ENCODE assay signal across 1 cellular context in the genomic region with DNA sequence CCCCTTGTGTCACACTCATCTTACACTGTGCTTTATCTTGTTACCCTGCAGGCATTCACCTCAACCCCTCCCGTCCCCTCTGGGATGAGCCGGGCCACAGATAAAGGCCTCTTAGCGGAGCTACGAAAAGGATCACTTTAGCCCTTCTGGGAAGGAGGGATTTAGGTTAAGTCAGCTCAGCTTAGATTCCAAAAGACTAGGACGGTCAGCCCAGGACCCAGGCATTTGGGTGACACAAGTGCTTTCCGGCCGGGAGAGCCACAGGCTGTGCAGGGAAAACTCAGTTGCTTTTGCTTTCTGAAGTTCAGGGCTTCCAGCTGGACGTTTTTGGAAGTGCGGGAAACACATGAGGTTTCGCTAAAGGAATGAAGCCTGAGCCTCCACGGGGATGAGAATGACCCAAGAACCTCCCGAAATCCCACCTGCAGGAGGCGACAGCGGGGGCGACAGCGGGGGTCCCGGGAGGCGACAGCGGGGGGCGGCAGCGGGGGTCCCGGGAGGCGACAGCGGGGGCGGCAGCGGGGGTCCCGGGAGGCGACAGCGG.
TF ChIP-seq lines count a peak whose summit lies in the region.

No MANE protein-coding gene starts in this region.

TF ChIP-seq in K562, 482 proteins besides CTCF, POLR2A, EP300 and RAD21 (continued from another document):
- TF ChIP-seq, protein P1, sequence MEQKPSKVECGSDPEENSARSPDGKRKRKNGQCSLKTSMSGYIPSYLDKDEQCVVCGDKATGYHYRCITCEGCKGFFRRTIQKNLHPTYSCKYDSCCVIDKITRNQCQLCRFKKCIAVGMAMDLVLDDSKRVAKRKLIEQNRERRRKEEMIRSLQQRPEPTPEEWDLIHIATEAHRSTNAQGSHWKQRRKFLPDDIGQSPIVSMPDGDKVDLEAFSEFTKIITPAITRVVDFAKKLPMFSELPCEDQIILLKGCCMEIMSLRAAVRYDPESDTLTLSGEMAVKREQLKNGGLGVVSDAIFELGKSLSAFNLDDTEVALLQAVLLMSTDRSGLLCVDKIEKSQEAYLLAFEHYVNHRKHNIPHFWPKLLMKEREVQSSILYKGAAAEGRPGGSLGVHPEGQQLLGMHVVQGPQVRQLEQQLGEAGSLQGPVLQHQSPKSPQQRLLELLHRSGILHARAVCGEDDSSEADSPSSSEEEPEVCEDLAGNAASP (IDR thresholded peaks at IDR 0.05), result no peak
- TF ChIP-seq MAZ (CRISPR knock-in tag; conservative IDR thresholded peaks at IDR 0.05 in 1 of 2, IDR thresholded peaks at IDR 0.05 in 1 of 2) (0 out of 4 replicates have a peak, but pooled peaks of 1 of the 2 experiments have one; percentile 12), CBFA2T2 (conservative IDR thresholded peaks at IDR 0.05) (peak; percentile 56), CXXC5 (CRISPR knock-in tag; IDR thresholded peaks at IDR 0.05) (peak; percentile 51), NCOR1 (IDR thresholded peaks at IDR 0.05) (peak; percentile 59; the same call in 1 of the 2 replicates), GATA2 (CRISPR knock-in tag; IDR thresholded peaks at IDR 0.05) (peak; percentile 60), ERF (CRISPR knock-in tag; IDR thresholded peaks at IDR 0.05) (no peak), KHSRP (IDR thresholded peaks at IDR 0.05) (no peak), KDM2B (CRISPR knock-in tag; IDR thresholded peaks at IDR 0.05) (peak; percentile 47; the same call in 1 of the 2 replicates), KDM1A (IDR thresholded peaks at IDR 0.05) (peak in 1 of 2 experiments; percentile 64; a peak in 3 of 4 replicates), MECOM (CRISPR knock-in tag; IDR thresholded peaks at IDR 0.05) (peak; percentile 65; the same call in 1 of the 2 replicates), CTBP1 (IDR thresholded peaks at IDR 0.05; ENCODE audit: borderline replicate concordance) (peak; percentile 74; the same call in 1 of the 2 replicates), EHMT2 (IDR thresholded peaks at IDR 0.05) (no peak), ZEB2 (IDR thresholded peaks at IDR 0.05) (no peak; the same call in 1 of the 2 replicates), HDAC1 (IDR thresholded peaks at IDR 0.05) (0 out of 4 replicates have a peak, but pooled peaks of 1 of the 2 experiments have one; percentile 33), SAP30 (IDR thresholded peaks at IDR 0.05; ENCODE audit: borderline replicate concordance, insufficient read depth, low read depth, low read length, poor library complexity, severe bottlenecking) (no peak), SMARCE1 (IDR thresholded peaks at IDR 0.05) (peak; percentile 15; the same call in 1 of the 2 replicates), NR2C1 (IDR thresholded peaks at IDR 0.05) (no peak), NR2C1 (tag; IDR thresholded peaks at IDR 0.05) (0 out of 2 replicates have a peak, but pooled peaks have one; percentile 27), RB1 (IDR thresholded peaks at IDR 0.05; ENCODE audit: low read depth) (no peak), ARID1B (IDR thresholded peaks at IDR 0.05) (peak; percentile 75), CBFA2T3 (IDR thresholded peaks at IDR 0.05) (peak; percentile 77), ATF1 (CRISPR knock-in tag; IDR thresholded peaks at IDR 0.05) (no peak), ATF1 (tag; IDR thresholded peaks at IDR 0.05) (0 out of 2 replicates have a peak, but pooled peaks have one; percentile 26)
- TF ChIP-seq, protein P2, sequence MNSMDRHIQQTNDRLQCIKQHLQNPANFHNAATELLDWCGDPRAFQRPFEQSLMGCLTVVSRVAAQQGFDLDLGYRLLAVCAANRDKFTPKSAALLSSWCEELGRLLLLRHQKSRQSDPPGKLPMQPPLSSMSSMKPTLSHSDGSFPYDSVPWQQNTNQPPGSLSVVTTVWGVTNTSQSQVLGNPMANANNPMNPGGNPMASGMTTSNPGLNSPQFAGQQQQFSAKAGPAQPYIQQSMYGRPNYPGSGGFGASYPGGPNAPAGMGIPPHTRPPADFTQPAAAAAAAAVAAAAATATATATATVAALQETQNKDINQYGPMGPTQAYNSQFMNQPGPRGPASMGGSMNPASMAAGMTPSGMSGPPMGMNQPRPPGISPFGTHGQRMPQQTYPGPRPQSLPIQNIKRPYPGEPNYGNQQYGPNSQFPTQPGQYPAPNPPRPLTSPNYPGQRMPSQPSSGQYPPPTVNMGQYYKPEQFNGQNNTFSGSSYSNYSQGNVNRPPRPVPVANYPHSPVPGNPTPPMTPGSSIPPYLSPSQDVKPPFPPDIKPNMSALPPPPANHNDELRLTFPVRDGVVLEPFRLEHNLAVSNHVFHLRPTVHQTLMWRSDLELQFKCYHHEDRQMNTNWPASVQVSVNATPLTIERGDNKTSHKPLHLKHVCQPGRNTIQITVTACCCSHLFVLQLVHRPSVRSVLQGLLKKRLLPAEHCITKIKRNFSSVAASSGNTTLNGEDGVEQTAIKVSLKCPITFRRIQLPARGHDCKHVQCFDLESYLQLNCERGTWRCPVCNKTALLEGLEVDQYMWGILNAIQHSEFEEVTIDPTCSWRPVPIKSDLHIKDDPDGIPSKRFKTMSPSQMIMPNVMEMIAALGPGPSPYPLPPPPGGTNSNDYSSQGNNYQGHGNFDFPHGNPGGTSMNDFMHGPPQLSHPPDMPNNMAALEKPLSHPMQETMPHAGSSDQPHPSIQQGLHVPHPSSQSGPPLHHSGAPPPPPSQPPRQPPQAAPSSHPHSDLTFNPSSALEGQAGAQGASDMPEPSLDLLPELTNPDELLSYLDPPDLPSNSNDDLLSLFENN (IDR thresholded peaks at IDR 0.05; ENCODE audit: low read depth in 2 of 2, low read length in 2 of 2), result 0 out of 4 replicates have a peak, but pooled peaks of 1 of the 2 experiments have one; percentile 51
- TF ChIP-seq, protein P3, sequence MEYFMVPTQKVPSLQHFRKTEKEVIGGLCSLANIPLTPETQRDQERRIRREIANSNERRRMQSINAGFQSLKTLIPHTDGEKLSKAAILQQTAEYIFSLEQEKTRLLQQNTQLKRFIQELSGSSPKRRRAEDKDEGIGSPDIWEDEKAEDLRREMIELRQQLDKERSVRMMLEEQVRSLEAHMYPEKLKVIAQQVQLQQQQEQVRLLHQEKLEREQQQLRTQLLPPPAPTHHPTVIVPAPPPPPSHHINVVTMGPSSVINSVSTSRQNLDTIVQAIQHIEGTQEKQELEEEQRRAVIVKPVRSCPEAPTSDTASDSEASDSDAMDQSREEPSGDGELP (CRISPR knock-in tag; IDR thresholded peaks at IDR 0.05; ENCODE audit: borderline replicate concordance), result peak; percentile 37; the same call in 1 of the 2 replicates
- TF ChIP-seq, protein P4, sequence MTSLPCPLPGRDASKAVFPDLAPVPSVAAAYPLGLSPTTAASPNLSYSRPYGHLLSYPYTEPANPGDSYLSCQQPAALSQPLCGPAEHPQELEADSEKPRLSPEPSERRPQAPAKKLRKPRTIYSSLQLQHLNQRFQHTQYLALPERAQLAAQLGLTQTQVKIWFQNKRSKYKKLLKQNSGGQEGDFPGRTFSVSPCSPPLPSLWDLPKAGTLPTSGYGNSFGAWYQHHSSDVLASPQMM (CRISPR knock-in tag; IDR thresholded peaks at IDR 0.05), result no peak
- TF ChIP-seq, protein P5, sequence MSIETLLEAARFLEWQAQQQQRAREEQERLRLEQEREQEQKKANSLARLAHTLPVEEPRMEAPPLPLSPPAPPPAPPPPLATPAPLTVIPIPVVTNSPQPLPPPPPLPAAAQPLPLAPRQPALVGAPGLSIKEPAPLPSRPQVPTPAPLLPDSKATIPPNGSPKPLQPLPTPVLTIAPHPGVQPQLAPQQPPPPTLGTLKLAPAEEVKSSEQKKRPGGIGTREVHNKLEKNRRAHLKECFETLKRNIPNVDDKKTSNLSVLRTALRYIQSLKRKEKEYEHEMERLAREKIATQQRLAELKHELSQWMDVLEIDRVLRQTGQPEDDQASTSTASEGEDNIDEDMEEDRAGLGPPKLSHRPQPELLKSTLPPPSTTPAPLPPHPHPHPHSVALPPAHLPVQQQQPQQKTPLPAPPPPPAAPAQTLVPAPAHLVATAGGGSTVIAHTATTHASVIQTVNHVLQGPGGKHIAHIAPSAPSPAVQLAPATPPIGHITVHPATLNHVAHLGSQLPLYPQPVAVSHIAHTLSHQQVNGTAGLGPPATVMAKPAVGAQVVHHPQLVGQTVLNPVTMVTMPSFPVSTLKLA (conservative IDR thresholded peaks at IDR 0.05), result 0 out of 4 replicates have a peak, but pooled peaks of 1 of the 2 experiments have one; percentile 29
- TF ChIP-seq, protein P6, sequence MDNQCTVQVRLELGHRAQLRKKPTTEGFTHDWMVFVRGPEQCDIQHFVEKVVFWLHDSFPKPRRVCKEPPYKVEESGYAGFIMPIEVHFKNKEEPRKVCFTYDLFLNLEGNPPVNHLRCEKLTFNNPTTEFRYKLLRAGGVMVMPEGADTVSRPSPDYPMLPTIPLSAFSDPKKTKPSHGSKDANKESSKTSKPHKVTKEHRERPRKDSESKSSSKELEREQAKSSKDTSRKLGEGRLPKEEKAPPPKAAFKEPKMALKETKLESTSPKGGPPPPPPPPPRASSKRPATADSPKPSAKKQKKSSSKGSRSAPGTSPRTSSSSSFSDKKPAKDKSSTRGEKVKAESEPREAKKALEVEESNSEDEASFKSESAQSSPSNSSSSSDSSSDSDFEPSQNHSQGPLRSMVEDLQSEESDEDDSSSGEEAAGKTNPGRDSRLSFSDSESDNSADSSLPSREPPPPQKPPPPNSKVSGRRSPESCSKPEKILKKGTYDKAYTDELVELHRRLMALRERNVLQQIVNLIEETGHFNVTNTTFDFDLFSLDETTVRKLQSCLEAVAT (IDR thresholded peaks at IDR 0.05), result peak in 1 of 2 experiments; percentile 92; a peak in 2 of 4 replicates
TF ChIP-seq in K562: peak in this region for 36.
